9 cellular contexts compared by ENCODE assay signal in genomic region chr5:159017787-159018186, GRCh38.
DNase-seq lines count a peak whose midpoint lies in the region; ATAC-seq, FAIRE-seq and TF ChIP-seq lines count a peak whose summit lies in the region.
"Had no signal": no experiment of that assay in that cellular context is flagged by ENCODE, and none has a peak within 500 bp of the region (broad histone marks: within the 10 kb centered on the region; RNA-seq: fewer than 3 reads in every experiment).

No MANE protein-coding gene starts in this region.

- 27% methylated on average over 4 of the region's 4 CpGs for WGBS in right lobe of liver (ENCODE audit: insufficient coverage, low coverage, low lambda C conversion rate, missing lambda C conversion rate)
- 6% methylated on average over 4 of the region's 4 CpGs for WGBS in HepG2 (ENCODE audit: low lambda C conversion rate)
- 5% methylated on average over 4 of the region's 4 CpGs for WGBS in SK-N-SH (ENCODE audit: low lambda C conversion rate)

- no peak overlapping the region for H3K4me3 Mint-ChIP-seq in activated T-helper 17 cell treated with anti-CD3 and anti-CD28 coated beads, Interleukin-2, amount 50 U/mL, for 72 hours

- H3K27me3 ChIP-seq in right lobe of liver (no peaks in the 10 kb centered on the region), HepG2 (ENCODE audit: control insufficient read depth in 1 of 2, insufficient read depth in 2 of 2, low read length in 2 of 2) (peaks cover 0 to 8% of the 10 kb centered on the region in 2 experiments; a peak in 1 of 5 replicates), SK-N-SH (ENCODE audit: insufficient read depth) (no peaks in the 10 kb centered on the region), left ventricle myocardium inferior (ENCODE audit: low read depth) (no peaks in the 10 kb centered on the region), vagina (no peaks in the 10 kb centered on the region)

- no peak for FAIRE-seq in HepG2 (lab: Jason Lieb, UNC)
- FAIRE-seq: G401.6 had no signal

- in situ Hi-C loops in HepG2 (cut with HindIII; ENCODE audit: extremely low pct_ligation_motif_present, low pct_unique_long_range_greater_than_20kb) = no loop called here

- peaks cover 6% of the 10 kb centered on the region for H3K27me3 Mint-ChIP-seq in activated T-helper 17 cell treated with anti-CD3 and anti-CD28 coated beads, Interleukin-2, amount 50 U/mL, for 72 hours

- H3K79me2 ChIP-seq in HepG2 (ENCODE audit: insufficient read depth, low read length) = no peaks in the 10 kb centered on the region
- no peaks in the 10 kb centered on the region for H3K79me2 ChIP-seq in SK-N-SH (ENCODE audit: insufficient read depth)

- no peak overlapping the region for H3K9ac ChIP-seq in HepG2 (ENCODE audit: insufficient read depth, low read depth, low read length)
- H3K9ac ChIP-seq in SK-N-SH = no peak overlapping the region

- H3K36me3 ChIP-seq in right lobe of liver (no peaks in the 10 kb centered on the region), HepG2 (replicated peaks in 1 of 2; ENCODE audit: control insufficient read depth in 1 of 2, insufficient read depth in 2 of 2, low read length in 2 of 2) (no peaks in the 10 kb centered on the region), SK-N-SH (replicated peaks in 1 of 2; ENCODE audit: control insufficient read depth in 1 of 2, insufficient read depth in 2 of 2, low read length in 1 of 2) (no peaks in the 10 kb centered on the region), left ventricle myocardium inferior (no peaks in the 10 kb centered on the region), vagina (no peaks in the 10 kb centered on the region)

- intact Hi-C loops in right lobe of liver (cut with DNase I) (no loop called here), HepG2 (cut with micrococcal nuclease; ENCODE audit: unreplicated experiment) (no loop called here), left ventricle myocardium inferior (cut with micrococcal nuclease) (no loop called here), vagina (cut with DNase I) (no loop called here)

- no peaks in the 10 kb centered on the region for H4K20me1 ChIP-seq in HepG2 (ENCODE audit: insufficient read depth, low read length)
- no peaks in the 10 kb centered on the region for H4K20me1 ChIP-seq in SK-N-SH (ENCODE audit: insufficient read depth)

- no peak overlapping the region for H3K4me2 ChIP-seq in HepG2 (ENCODE audit: low read depth, low read length)
- H3K4me2 ChIP-seq in SK-N-SH = peak overlapping the region; percentile 3; the same call in 1 of the 2 replicates

- no peaks in the 10 kb centered on the region for H3K9me3 Mint-ChIP-seq in activated T-helper 17 cell treated with anti-CD3 and anti-CD28 coated beads, Interleukin-2, amount 50 U/mL, for 72 hours

- TF ChIP-seq POLR2A in right lobe of liver (IDR thresholded peaks at IDR 0.05) = no peak
- no peak for TF ChIP-seq POLR2A in HepG2 (IDR thresholded peaks at IDR 0.05; ENCODE audit: insufficient read depth in 1 of 2, low read depth in 2 of 2, low read length in 2 of 2)
- TF ChIP-seq POLR2A in vagina (IDR thresholded peaks at IDR 0.05) = no peak

- CTCF ChIA-PET in HepG2 (lab: Yijun Ruan, JAX; ENCODE audit: low intra/inter-chr PET ratio, low total read pairs) (no interaction called here), SK-N-SH (lab: Yijun Ruan, JAX) (no interaction called here)

- H3K9me2 ChIP-seq in SK-N-SH = no peaks in the 10 kb centered on the region

- no peak overlapping the region for H3K27ac ChIP-seq in right lobe of liver
- H3K27ac ChIP-seq in HepG2 (ENCODE audit: extremely low read length, insufficient read depth, low read length) = no peak overlapping the region
- peak overlapping the region; percentile 40 to 70 for H3K27ac ChIP-seq in SK-N-SH (ENCODE audit: low read depth in 2 of 2, low read length in 1 of 2)
- H3K27ac ChIP-seq in left ventricle myocardium inferior (replicated peaks) = peak overlapping the region; percentile 78
- H3K27ac ChIP-seq in vagina = peak overlapping the region; percentile 10

- H3K4me1 ChIP-seq in right lobe of liver (no peaks in the 10 kb centered on the region), HepG2 (ENCODE audit: insufficient read depth, low read length) (no peaks in the 10 kb centered on the region), SK-N-SH (ENCODE audit: control insufficient read depth in 1 of 2, insufficient read depth in 2 of 2, low read depth in 1 of 2, low read length in 1 of 2) (peaks cover 13 to 22% of the 10 kb centered on the region in 2 experiments; a peak in 3 of 4 replicates), left ventricle myocardium inferior (peaks cover 62% of the 10 kb centered on the region), vagina (peaks cover 30% of the 10 kb centered on the region)

- H2AFZ ChIP-seq in HepG2 (ENCODE audit: low read length) (no peak overlapping the region), SK-N-SH (ENCODE audit: low read depth) (no peak overlapping the region; the same call in 1 of the 2 replicates)

- TF ChIP-seq EP300 in HepG2 (IDR thresholded peaks at IDR 0.05; ENCODE audit: low read depth in 2 of 2, low read length in 2 of 2) = no peak
- TF ChIP-seq EP300 in HepG2 (CRISPR knock-in tag; IDR thresholded peaks at IDR 0.05; ENCODE audit: borderline replicate concordance) = no peak
- no peak for TF ChIP-seq EP300 in SK-N-SH (IDR thresholded peaks at IDR 0.05; ENCODE audit: borderline replicate concordance in 1 of 2, low read depth in 1 of 2, low read length in 1 of 2)

- no peak overlapping the region for H3K27ac Mint-ChIP-seq in activated T-helper 17 cell treated with anti-CD3 and anti-CD28 coated beads, Interleukin-2, amount 50 U/mL, for 72 hours

- no peaks in the 10 kb centered on the region for H3K36me3 Mint-ChIP-seq in activated T-helper 17 cell treated with anti-CD3 and anti-CD28 coated beads, Interleukin-2, amount 50 U/mL, for 72 hours (ENCODE audit: low read depth)

- H3F3A ChIP-seq in SK-N-SH (replicated peaks; ENCODE audit: insufficient read depth) = peaks cover 15% of the 10 kb centered on the region

- peaks cover 5% of the 10 kb centered on the region for H3K4me1 Mint-ChIP-seq in activated T-helper 17 cell treated with anti-CD3 and anti-CD28 coated beads, Interleukin-2, amount 50 U/mL, for 72 hours

- H3K9me3 ChIP-seq in right lobe of liver (no peaks in the 10 kb centered on the region), HepG2 (ENCODE audit: low read length) (no peaks in the 10 kb centered on the region), SK-N-SH (no peaks in the 10 kb centered on the region), left ventricle myocardium inferior (replicated peaks) (no peaks in the 10 kb centered on the region), vagina (no peaks in the 10 kb centered on the region)

- peak; percentile 43 to 80 (median 56) for ATAC-seq in right lobe of liver
- ATAC-seq in HepG2 = no peak
- ATAC-seq in activated T-helper 17 cell treated with anti-CD3 and anti-CD28 coated beads, Interleukin-2, amount 50 U/mL, for 72 hours (replicated peaks) = no peak

- TF ChIP-seq RAD21 in HepG2 (CRISPR knock-in tag; IDR thresholded peaks at IDR 0.05) (no peak), SK-N-SH (IDR thresholded peaks at IDR 0.05; ENCODE audit: low read length) (no peak)

- BruUV-seq in HepG2 (replicated peaks; lab: Mats Ljungman, UMichigan) = no TSS peak

- DNase-seq in right lobe of liver (peak in 2 of 3 donors; percentile 49 to 57), HepG2 (ENCODE audit: low spot score) (no peak), SK-N-SH (peak; percentile 43), left ventricle myocardium inferior (peak; percentile 78), vagina (ENCODE audit: extremely low spot score in 2 of 2) (no peak), NCI-H1694 (lab: John Stamatoyannopoulos, UW) (no peak), DMS79 treated with DMSO at 0.1 percent for 48 hours (lab: John Stamatoyannopoulos, UW) (no peak)

- POLR2A ChIA-PET in HepG2 (lab: Yijun Ruan, JAX) (no interaction called here), SK-N-SH (lab: Yijun Ruan, JAX) (no interaction called here)

- TF ChIP-seq CTCF in right lobe of liver (IDR thresholded peaks at IDR 0.05) = no peak
- TF ChIP-seq CTCF in HepG2 (CRISPR knock-in tag; IDR thresholded peaks at IDR 0.05) = no peak
- TF ChIP-seq CTCF in SK-N-SH (IDR thresholded peaks at IDR 0.05) = no peak
- no peak for TF ChIP-seq CTCF in left ventricle myocardium inferior (IDR thresholded peaks at IDR 0.05; ENCODE audit: borderline replicate concordance)
- no peak for TF ChIP-seq CTCF in vagina (IDR thresholded peaks at IDR 0.05)

- H3K4me3 ChIP-seq in right lobe of liver = no peak overlapping the region
- H3K4me3 ChIP-seq in HepG2 (replicated peaks in 1 of 3; ENCODE audit: insufficient read depth in 1 of 3, low read depth in 2 of 3, low read length in 3 of 3) = no peak overlapping the region
- no peak overlapping the region for H3K4me3 ChIP-seq in SK-N-SH (ENCODE audit: low read depth in 2 of 2, low read length in 1 of 2)
- H3K4me3 ChIP-seq in left ventricle myocardium inferior = no peak overlapping the region
- no peak overlapping the region for H3K4me3 ChIP-seq in vagina

TF ChIP-seq in HepG2, 621 proteins besides CTCF, POLR2A, EP300 and RAD21 (continues in another document):
- no peak for TF ChIP-seq ZNF616 (CRISPR knock-in tag; IDR thresholded peaks at IDR 0.05; ENCODE audit: low read depth)
- no peak for TF ChIP-seq SMARCC2 (IDR thresholded peaks at IDR 0.05)
- no peak for TF ChIP-seq ZBTB37 (CRISPR knock-in tag; IDR thresholded peaks at IDR 0.05)
- no peak for TF ChIP-seq KAT8 (CRISPR knock-in tag; IDR thresholded peaks at IDR 0.05)

TF ChIP-seq in SK-N-SH, 30 proteins besides CTCF, POLR2A, EP300 and RAD21:
- peak; percentile 80 for TF ChIP-seq NFIC (IDR thresholded peaks at IDR 0.05; ENCODE audit: borderline replicate concordance)
- no peak for TF ChIP-seq TEAD4 (IDR thresholded peaks at IDR 0.05; ENCODE audit: borderline replicate concordance, insufficient read depth)
- TF ChIP-seq TCF12 (IDR thresholded peaks at IDR 0.05) = peak; percentile 33; the same call in 1 of the 2 replicates
TF ChIP-seq in SK-N-SH: peak in this region for 2.

Comparison
In these comparisons a context has a peak if more than half of its experiments do, and no peak if none do; other contexts are left out.
1. ATAC-seq: peak in right lobe of liver (4 of 4); none in HepG2 (single experiment) and activated T-helper 17 cell treated with anti-CD3 and anti-CD28 coated beads, Interleukin-2, amount 50 U/mL, for 72 hours (single experiment).
2. DNase-seq: peak in right lobe of liver (2 of 3), SK-N-SH (single experiment) and left ventricle myocardium inferior (single experiment); none in HepG2 (single experiment), vagina (0 of 2), NCI-H1694 (single experiment) and DMS79 treated with DMSO at 0.1 percent for 48 hours (single experiment).
3. H3K27ac ChIP-seq: peak in SK-N-SH (2 of 2), left ventricle myocardium inferior (single experiment) and vagina (single experiment); none in right lobe of liver (0 of 3) and HepG2 (single experiment).